In genomic region chr19:49073514-49074378, GRCh38 we compare ENCODE assay signal across 10 cellular contexts. TPM values are rescaled to one million over a fixed set of nuclear protein-coding genes. Genes with fewer than 3 reads are reported as not detected.
DNase-seq lines count a peak whose midpoint lies in the region; ATAC-seq and TF ChIP-seq lines count a peak whose summit lies in the region.
"Had no signal": no experiment of that assay in that cellular context is flagged by ENCODE, and none has a peak within 500 bp of the region (broad histone marks: within the 10 kb centered on the region; RNA-seq: fewer than 3 reads in every experiment).

No MANE protein-coding gene starts in this region.

- H3K36me3 ChIP-seq in endodermal cell (ENCODE audit: control insufficient read depth, insufficient read depth, low read length), result no peaks in the 10 kb centered on the region
- H3K36me3 ChIP-seq in gastroesophageal sphincter, result no peaks in the 10 kb centered on the region
- H3K36me3 ChIP-seq: lower lobe of right lung had no signal

- H3K9me3 Mint-ChIP-seq in activated CD8-positive, alpha-beta T cell treated with anti-CD3 and anti-CD28 coated beads for 36 hours, result no peaks in the 10 kb centered on the region
- no peaks in the 10 kb centered on the region for H3K9me3 Mint-ChIP-seq in activated CD8-positive, alpha-beta T cell treated with anti-CD3 and anti-CD28 coated beads, Interleukin-2, amount 10 ng/mL, durations not matched to agents 7 days and 5 days (ENCODE audit: insufficient read depth)
- H3K9me3 Mint-ChIP-seq in endodermal cell, result peaks cover 10% of the 10 kb centered on the region
- no peaks in the 10 kb centered on the region for H3K9me3 Mint-ChIP-seq in stimulated activated effector memory CD8-positive, alpha-beta T cell treated with anti-CD3 and anti-CD28 coated beads, Interleukin-12 subunit alpha, Interleukin-12 subunit beta, amount 100 ng/mL, for 72 hours

- H3K27ac Mint-ChIP-seq in activated CD8-positive, alpha-beta T cell treated with anti-CD3 and anti-CD28 coated beads for 36 hours, result no peak overlapping the region
- no peak overlapping the region for H3K27ac Mint-ChIP-seq in activated CD8-positive, alpha-beta T cell treated with anti-CD3 and anti-CD28 coated beads, Interleukin-2, amount 10 ng/mL, durations not matched to agents 7 days and 5 days
- H3K27ac Mint-ChIP-seq in endodermal cell, result no peak overlapping the region
- H3K27ac Mint-ChIP-seq in stimulated activated effector memory CD8-positive, alpha-beta T cell treated with anti-CD3 and anti-CD28 coated beads, Interleukin-12 subunit alpha, Interleukin-12 subunit beta, amount 100 ng/mL, for 72 hours, result peak overlapping the region; percentile 1

- H3K4me3 Mint-ChIP-seq in activated CD8-positive, alpha-beta T cell treated with anti-CD3 and anti-CD28 coated beads for 36 hours, result no peak overlapping the region
- no peak overlapping the region for H3K4me3 Mint-ChIP-seq in activated CD8-positive, alpha-beta T cell treated with anti-CD3 and anti-CD28 coated beads, Interleukin-2, amount 10 ng/mL, durations not matched to agents 7 days and 5 days
- no peak overlapping the region for H3K4me3 Mint-ChIP-seq in endodermal cell
- peak overlapping the region; percentile 43 for H3K4me3 Mint-ChIP-seq in stimulated activated effector memory CD8-positive, alpha-beta T cell treated with anti-CD3 and anti-CD28 coated beads, Interleukin-12 subunit alpha, Interleukin-12 subunit beta, amount 100 ng/mL, for 72 hours

- POLR2A ChIA-PET in activated CD8-positive, alpha-beta T cell treated with anti-CD3 and anti-CD28 coated beads for 36 hours (lab: Charles Lee), result no interaction called here
- POLR2A ChIA-PET in activated CD8-positive, alpha-beta T cell treated with anti-CD3 and anti-CD28 coated beads, Interleukin-2, amount 10 ng/mL, durations not matched to agents 7 days and 5 days (lab: Charles Lee), result no interaction called here

- no peak overlapping the region for H3K9ac ChIP-seq in endodermal cell (ENCODE audit: extremely low read depth, low read length, poor library complexity, severe bottlenecking)

- H3K27ac ChIP-seq in endodermal cell (ENCODE audit: low read depth, low read length), result no peak overlapping the region
- no peak overlapping the region for H3K27ac ChIP-seq in gastroesophageal sphincter
- H3K27ac ChIP-seq: lower lobe of right lung had no signal

- H3K9me3 ChIP-seq in endodermal cell (ENCODE audit: control insufficient read depth, low read length), result no peaks in the 10 kb centered on the region
- H3K9me3 ChIP-seq in gastroesophageal sphincter, result no peaks in the 10 kb centered on the region
- H3K9me3 ChIP-seq: lower lobe of right lung had no signal

- WGBS in endodermal cell (ENCODE audit: insufficient coverage in 1 of 2, insufficient read length in 1 of 2), 2 experiments, result 79 to 82% methylated on average over 18 to 21 of the region's 23 CpGs
- 32 to 55% methylated on average over 10 to 13 of the region's 23 CpGs for WGBS in gastroesophageal sphincter (ENCODE audit: low coverage in 1 of 2), 2 donors

- H3K27me3 Mint-ChIP-seq in activated CD8-positive, alpha-beta T cell treated with anti-CD3 and anti-CD28 coated beads for 36 hours, result peaks cover 54% of the 10 kb centered on the region
- peaks cover 42% of the 10 kb centered on the region for H3K27me3 Mint-ChIP-seq in activated CD8-positive, alpha-beta T cell treated with anti-CD3 and anti-CD28 coated beads, Interleukin-2, amount 10 ng/mL, durations not matched to agents 7 days and 5 days (ENCODE audit: low read depth)
- H3K27me3 Mint-ChIP-seq in endodermal cell (ENCODE audit: insufficient read depth), result peaks cover 76% of the 10 kb centered on the region

- peak; percentile 46 for DNase-seq in activated CD8-positive, alpha-beta T cell treated with anti-CD3 and anti-CD28 coated beads for 36 hours
- no peak for DNase-seq in activated CD8-positive, alpha-beta T cell treated with anti-CD3 and anti-CD28 coated beads, Interleukin-2, amount 10 ng/mL, durations not matched to agents 7 days and 5 days
- DNase-seq in NOMO-1 (lab: John Stamatoyannopoulos, UW; ENCODE audit: unreplicated experiment in 2 of 2) (peak; percentile 15 to 30), endodermal cell (peak; percentile 80)
- DNase-seq in stimulated activated effector memory CD8-positive, alpha-beta T cell treated with anti-CD3 and anti-CD28 coated beads, Interleukin-12 subunit alpha, Interleukin-12 subunit beta, amount 100 ng/mL, for 72 hours (ENCODE audit: low spot score in 2 of 2), result no peak
- DNase-seq: lower lobe of right lung had no signal

- intact Hi-C loops in activated CD8-positive, alpha-beta T cell treated with anti-CD3 and anti-CD28 coated beads for 36 hours (cut with micrococcal nuclease), result no loop called here

- no peak for TF ChIP-seq CTCF in activated CD8-positive, alpha-beta T cell treated with anti-CD3 and anti-CD28 coated beads for 36 hours (IDR thresholded peaks at IDR 0.05)
- peak; percentile 70 for TF ChIP-seq CTCF in endodermal cell (conservative IDR thresholded peaks at IDR 0.05)
- no peak for TF ChIP-seq CTCF in gastroesophageal sphincter (IDR thresholded peaks at IDR 0.05)

- ATAC-seq in activated CD8-positive, alpha-beta T cell treated with anti-CD3 and anti-CD28 coated beads for 36 hours, result peak; percentile 42
- no peak for ATAC-seq in activated CD8-positive, alpha-beta T cell treated with anti-CD3 and anti-CD28 coated beads, Interleukin-2, amount 10 ng/mL, durations not matched to agents 7 days and 5 days
- ATAC-seq in stimulated activated effector memory CD8-positive, alpha-beta T cell treated with anti-CD3 and anti-CD28 coated beads, Interleukin-12 subunit alpha, Interleukin-12 subunit beta, amount 100 ng/mL, for 72 hours, result no peak
- ATAC-seq in HG03135 (IDR thresholded peaks at IDR 0.05; ENCODE audit: unreplicated experiment) (no peak), gastroesophageal sphincter (no peak), HG02759 (IDR thresholded peaks at IDR 0.05; ENCODE audit: unreplicated experiment) (no peak)

- H3K27me3 ChIP-seq in endodermal cell (ENCODE audit: control insufficient read depth, insufficient read depth, low read length, poor library complexity, severe bottlenecking) (peaks cover 56% of the 10 kb centered on the region), gastroesophageal sphincter (peaks cover 60% of the 10 kb centered on the region)

- no peak for TF ChIP-seq EP300 in gastroesophageal sphincter (IDR thresholded peaks at IDR 0.05)

- H3K4me3 ChIP-seq in endodermal cell (ENCODE audit: low read length) (no peak overlapping the region), gastroesophageal sphincter (no peak overlapping the region)
- H3K4me3 ChIP-seq: lower lobe of right lung had no signal

- peaks cover 7% of the 10 kb centered on the region for H3K4me1 Mint-ChIP-seq in activated CD8-positive, alpha-beta T cell treated with anti-CD3 and anti-CD28 coated beads for 36 hours (ENCODE audit: low read depth)
- peaks cover 8% of the 10 kb centered on the region for H3K4me1 Mint-ChIP-seq in activated CD8-positive, alpha-beta T cell treated with anti-CD3 and anti-CD28 coated beads, Interleukin-2, amount 10 ng/mL, durations not matched to agents 7 days and 5 days (ENCODE audit: low read depth)
- H3K4me1 Mint-ChIP-seq in endodermal cell, result no peaks in the 10 kb centered on the region
- peaks cover 12% of the 10 kb centered on the region for H3K4me1 Mint-ChIP-seq in stimulated activated effector memory CD8-positive, alpha-beta T cell treated with anti-CD3 and anti-CD28 coated beads, Interleukin-12 subunit alpha, Interleukin-12 subunit beta, amount 100 ng/mL, for 72 hours

- CTCF ChIA-PET in activated CD8-positive, alpha-beta T cell treated with anti-CD3 and anti-CD28 coated beads for 36 hours (lab: Charles Lee), result interaction anchor here (1.1 to 2.4 kb wide), 3 partner anchors 17 to 33 kb away, joined by 3 to 8 read pairs (median 5); partner anchors contain the start of gene CGB7
- CTCF ChIA-PET in activated CD8-positive, alpha-beta T cell treated with anti-CD3 and anti-CD28 coated beads, Interleukin-2, amount 10 ng/mL, durations not matched to agents 7 days and 5 days (lab: Charles Lee), result interaction anchor here (0.6 to 2.5 kb wide), 7 partner anchors 8 to 125 kb away, joined by 3 to 9 read pairs (median 5); partner anchors contain the start of genes CGB7 and LIN7B

- no peak for TF ChIP-seq POLR2A in gastroesophageal sphincter (IDR thresholded peaks at IDR 0.05)

- no peaks in the 10 kb centered on the region for H3K4me1 ChIP-seq in endodermal cell (ENCODE audit: control insufficient read depth, insufficient read depth, low read length)
- H3K4me1 ChIP-seq in gastroesophageal sphincter, result peaks cover 0 to 12% (median 4%) of the 10 kb centered on the region in 3 donors
- H3K4me1 ChIP-seq: lower lobe of right lung had no signal

- H3K36me3 Mint-ChIP-seq in activated CD8-positive, alpha-beta T cell treated with anti-CD3 and anti-CD28 coated beads for 36 hours (ENCODE audit: low read depth), result peaks cover 2% of the 10 kb centered on the region
- H3K36me3 Mint-ChIP-seq in activated CD8-positive, alpha-beta T cell treated with anti-CD3 and anti-CD28 coated beads, Interleukin-2, amount 10 ng/mL, durations not matched to agents 7 days and 5 days (ENCODE audit: low read depth), result peaks cover 3% of the 10 kb centered on the region
- H3K36me3 Mint-ChIP-seq in endodermal cell (ENCODE audit: low read depth), result peaks cover 2% of the 10 kb centered on the region
- H3K36me3 Mint-ChIP-seq in stimulated activated effector memory CD8-positive, alpha-beta T cell treated with anti-CD3 and anti-CD28 coated beads, Interleukin-12 subunit alpha, Interleukin-12 subunit beta, amount 100 ng/mL, for 72 hours, result no peaks in the 10 kb centered on the region

RNA-seq across cellular contexts. Expression of gene KCNA7, which starts 1.2 kb away (rescaled TPM):
- not detected for total RNA-seq in activated CD8-positive, alpha-beta T cell treated with anti-CD3 and anti-CD28 coated beads for 36 hours
- total RNA-seq in activated CD8-positive, alpha-beta T cell treated with anti-CD3 and anti-CD28 coated beads, Interleukin-2, amount 10 ng/mL, durations not matched to agents 7 days and 5 days, result not detected
- total RNA-seq in endodermal cell (under 1 TPM in 1 of 2 donors, not detected in 1; 0.07 TPM), gastroesophageal sphincter (not detected)
- not detected for polyA plus RNA-seq in endodermal cell (2013, experiment 1 of 2)
- polyA plus RNA-seq in endodermal cell (2013, experiment 2 of 2), result not detected
- total RNA-seq: lower lobe of right lung had no signal

RNA-seq across cellular contexts. Expression of gene NTF4, which starts 9.1 kb away (rescaled TPM):
- total RNA-seq in activated CD8-positive, alpha-beta T cell treated with anti-CD3 and anti-CD28 coated beads for 36 hours, result not detected
- not detected for total RNA-seq in activated CD8-positive, alpha-beta T cell treated with anti-CD3 and anti-CD28 coated beads, Interleukin-2, amount 10 ng/mL, durations not matched to agents 7 days and 5 days
- total RNA-seq in endodermal cell (1 to 10 TPM; 5.0 to 8.9 TPM), gastroesophageal sphincter (under 1 TPM in 1 of 4 donors, not detected in 3; 0.37 TPM)
- 3.1 TPM for polyA plus RNA-seq in endodermal cell (2013, experiment 1 of 2)
- 3.9 TPM for polyA plus RNA-seq in endodermal cell (2013, experiment 2 of 2)
- total RNA-seq: T-helper 1 cell treated with Interleukin-12 subunit alpha and Interleukin-12 subunit beta and Interleukin-4 antibody, amounts not matched to agents 30 ng/mL and 1 ng/mL, for 36 hours had no signal

RNA-seq across cellular contexts. Expression of gene SNRNP70, which starts 11.5 kb away (rescaled TPM):
- total RNA-seq in activated CD8-positive, alpha-beta T cell treated with anti-CD3 and anti-CD28 coated beads for 36 hours, result 100 to 1,000 TPM; 187 to 188 TPM
- 100 to 1,000 TPM; 177 to 193 TPM for total RNA-seq in activated CD8-positive, alpha-beta T cell treated with anti-CD3 and anti-CD28 coated beads, Interleukin-2, amount 10 ng/mL, durations not matched to agents 7 days and 5 days
- total RNA-seq in endodermal cell (100 to 1,000 TPM; 284 to 292 TPM), gastroesophageal sphincter (100 to 1,000 TPM in 3 of 4 donors, 10 to 100 TPM in 1; 77.4 to 323 (median 192) TPM)
- polyA plus RNA-seq in endodermal cell (2013, experiment 1 of 2), result 287 TPM
- polyA plus RNA-seq in endodermal cell (2013, experiment 2 of 2), result 262 TPM

RNA-seq across cellular contexts. Expression of gene CGB7, which starts 16.2 kb away (rescaled TPM):
- not detected for total RNA-seq in activated CD8-positive, alpha-beta T cell treated with anti-CD3 and anti-CD28 coated beads for 36 hours
- not detected for total RNA-seq in activated CD8-positive, alpha-beta T cell treated with anti-CD3 and anti-CD28 coated beads, Interleukin-2, amount 10 ng/mL, durations not matched to agents 7 days and 5 days
- total RNA-seq in endodermal cell, result 1 to 10 TPM; 1.5 to 2.9 TPM
- polyA plus RNA-seq in endodermal cell (2013, experiment 1 of 2), result 2.5 TPM
- polyA plus RNA-seq in endodermal cell (2013, experiment 2 of 2), result 1.4 TPM
- not detected for total RNA-seq in gastroesophageal sphincter
- total RNA-seq: T-helper 1 cell treated with Interleukin-12 subunit alpha and Interleukin-12 subunit beta and Interleukin-4 antibody, amounts not matched to agents 30 ng/mL and 1 ng/mL, for 36 hours had no signal

RNA-seq across cellular contexts. Expression of gene CGB8, which starts 24.8 kb away (rescaled TPM):
- total RNA-seq in activated CD8-positive, alpha-beta T cell treated with anti-CD3 and anti-CD28 coated beads for 36 hours, result not detected
- total RNA-seq in activated CD8-positive, alpha-beta T cell treated with anti-CD3 and anti-CD28 coated beads, Interleukin-2, amount 10 ng/mL, durations not matched to agents 7 days and 5 days, result not detected
- not detected for total RNA-seq in endodermal cell
- not detected for polyA plus RNA-seq in endodermal cell (2013, experiment 1 of 2)
- polyA plus RNA-seq in endodermal cell (2013, experiment 2 of 2), result not detected
- not detected for total RNA-seq in gastroesophageal sphincter
- total RNA-seq: lower lobe of right lung; T-helper 1 cell treated with Interleukin-12 subunit alpha and Interleukin-12 subunit beta and Interleukin-4 antibody, amounts not matched to agents 30 ng/mL and 1 ng/mL, for 36 hours had no signal

Comparison
In these comparisons a context has a peak if more than half of its experiments do, and no peak if none do; other contexts are left out.
1. DNase-seq: peak in activated CD8-positive, alpha-beta T cell treated with anti-CD3 and anti-CD28 coated beads for 36 hours (single experiment), NOMO-1 (2 of 2) and endodermal cell (single experiment); none in activated CD8-positive, alpha-beta T cell treated with anti-CD3 and anti-CD28 coated beads, Interleukin-2, amount 10 ng/mL, durations not matched to agents 7 days and 5 days (single experiment) and stimulated activated effector memory CD8-positive, alpha-beta T cell treated with anti-CD3 and anti-CD28 coated beads, Interleukin-12 subunit alpha, Interleukin-12 subunit beta, amount 100 ng/mL, for 72 hours (0 of 2).
2. RNA of gene NTF4, which starts 9.1 kb away (total RNA-seq): 5.0 to 8.9 TPM in endodermal cell; not detected in activated CD8-positive, alpha-beta T cell treated with anti-CD3 and anti-CD28 coated beads for 36 hours, not detected in activated CD8-positive, alpha-beta T cell treated with anti-CD3 and anti-CD28 coated beads, Interleukin-2, amount 10 ng/mL, durations not matched to agents 7 days and 5 days and 0.37 TPM in gastroesophageal sphincter; every median in the first group is over 4 times any median in the second.